Comparison of ENCODE assay signal across 14 cellular contexts in the genomic region with DNA sequence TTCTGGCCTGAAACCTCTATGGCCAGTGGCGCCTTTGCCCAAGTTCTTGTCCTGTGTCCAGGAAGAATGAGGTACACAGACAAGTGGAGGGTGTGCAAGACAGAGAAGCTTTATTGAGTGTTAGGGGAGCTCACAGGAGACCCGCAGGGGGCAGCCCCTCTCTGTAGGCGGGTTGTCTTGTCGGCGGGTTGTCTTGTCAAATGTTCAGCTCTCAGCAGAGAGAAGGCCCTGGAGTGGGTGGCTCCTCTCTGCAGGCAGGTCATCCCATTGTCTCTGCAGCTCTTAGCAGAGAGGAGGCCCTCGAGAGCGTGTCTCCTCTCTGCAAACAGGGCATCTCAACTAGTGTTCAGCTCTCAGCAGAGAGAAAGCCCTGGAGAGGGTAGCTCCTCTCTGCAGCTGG.
"Had no signal": no experiment of that assay in that cellular context is flagged by ENCODE, and none has a peak within 500 bp of the region (broad histone marks: within the 10 kb centered on the region; RNA-seq: fewer than 3 reads in every experiment).

No MANE protein-coding gene starts in this region.

- H3K4me1 Mint-ChIP-seq: activated T-helper 17 cell treated with anti-CD3 and anti-CD28 coated beads, Interleukin-2, amount 50 U/mL, for 72 hours; brain; stimulated activated naive B cell treated with anti-CD40 and anti-IgM and Interleukin-4, amounts not matched to agents 10 μg/mL and 1 μg/mL and 100 μg/mL, for 72 hours had no signal

- H3K36me3 ChIP-seq: pancreas had no signal

- H3K4me3 ChIP-seq: dorsolateral prefrontal cortex, heart left ventricle, pancreas had no signal

- H3K27me3 ChIP-seq: heart left ventricle, pancreas had no signal

- H3K9me3 ChIP-seq: pancreas had no signal

- H3K27ac Mint-ChIP-seq: activated CD8-positive, alpha-beta T cell treated with anti-CD3 and anti-CD28 coated beads for 36 hours; activated naive CD4-positive, alpha-beta T cell treated with anti-CD3 and anti-CD28 coated beads, Interleukin-2, amount 50 U/mL, for 72 hours; activated T-helper 17 cell treated with anti-CD3 and anti-CD28 coated beads, Interleukin-2, amount 50 U/mL, for 72 hours; brain; stimulated activated naive B cell treated with anti-CD40 and anti-IgM and Interleukin-4, amounts not matched to agents 10 μg/mL and 1 μg/mL and 100 μg/mL, for 72 hours had no signal

- H3K27me3 Mint-ChIP-seq: activated CD8-positive, alpha-beta T cell treated with anti-CD3 and anti-CD28 coated beads for 36 hours had no signal

- H3K27ac ChIP-seq: dorsolateral prefrontal cortex, pancreas had no signal

- DNase-seq: activated CD8-positive, alpha-beta T cell treated with anti-CD3 and anti-CD28 coated beads for 36 hours; amygdala; foreskin melanocyte; SIG-M5; small intestine; stimulated activated CD4-positive, alpha-beta T cell treated with anti-CD3 and anti-CD28 coated beads, Interleukin-1b, Interleukin-23, amount 100 ng/mL, for 48 hours; stimulated activated naive B cell treated with anti-CD40 and anti-IgM and Interleukin-4, amounts not matched to agents 10 μg/mL and 1 μg/mL and 100 μg/mL, for 72 hours; trophoblast cell had no signal

- H3K4me3 Mint-ChIP-seq: activated CD8-positive, alpha-beta T cell treated with anti-CD3 and anti-CD28 coated beads for 36 hours; activated T-helper 17 cell treated with anti-CD3 and anti-CD28 coated beads, Interleukin-2, amount 50 U/mL, for 72 hours; brain; stimulated activated naive B cell treated with anti-CD40 and anti-IgM and Interleukin-4, amounts not matched to agents 10 μg/mL and 1 μg/mL and 100 μg/mL, for 72 hours had no signal

- ATAC-seq: activated CD8-positive, alpha-beta T cell treated with anti-CD3 and anti-CD28 coated beads for 36 hours; activated naive CD4-positive, alpha-beta T cell treated with anti-CD3 and anti-CD28 coated beads, Interleukin-2, amount 50 U/mL, for 72 hours; activated T-helper 17 cell treated with anti-CD3 and anti-CD28 coated beads, Interleukin-2, amount 50 U/mL, for 72 hours; pancreas; stimulated activated naive B cell treated with anti-CD40 and anti-IgM and Interleukin-4, amounts not matched to agents 10 μg/mL and 1 μg/mL and 100 μg/mL, for 72 hours had no signal

- H3K4me1 ChIP-seq: pancreas had no signal
